29 cellular contexts compared by ENCODE assay signal in the genomic region with DNA sequence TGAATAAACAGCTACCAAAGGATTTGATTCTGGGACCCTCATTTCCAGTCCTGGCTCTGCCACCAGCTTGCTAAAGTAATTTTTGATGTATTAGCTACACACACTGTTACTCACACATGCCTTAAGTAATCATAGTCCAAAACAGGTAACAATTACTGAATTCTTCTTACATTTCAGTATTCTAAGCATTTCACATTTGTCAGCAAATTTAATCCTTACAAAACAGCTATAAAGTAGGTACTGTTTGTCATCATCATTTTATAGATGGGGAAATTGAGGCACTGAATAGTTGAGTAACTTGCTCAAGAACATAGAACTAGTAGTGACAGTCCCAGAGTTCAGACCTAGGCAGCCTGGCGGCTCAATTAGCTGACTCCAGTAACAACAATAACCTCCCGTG.
"Had no signal": no experiment of that assay in that cellular context is flagged by ENCODE, and none has a peak within 500 bp of the region (broad histone marks: within the 10 kb centered on the region; RNA-seq: fewer than 3 reads in every experiment).

No MANE protein-coding gene starts in this region.

- H3K36me3 ChIP-seq: stomach, suprapubic skin, thoracic aorta, thyroid gland, tibial artery, tibial nerve, transverse colon, upper lobe of left lung, upper lobe of right lung, uterus, vagina had no signal

- FAIRE-seq: urothelium cell line had no signal

- ATAC-seq: stimulated activated effector memory CD8-positive, alpha-beta T cell treated with anti-CD3 and anti-CD28 coated beads, Interleukin-12 subunit alpha, Interleukin-12 subunit beta, amount 100 ng/mL, for 72 hours; stimulated activated memory B cell treated with anti-CD40 and anti-IgM and Interleukin-4, amounts not matched to agents 10 μg/mL and 1 μg/mL and 100 μg/mL, for 72 hours; stimulated activated naive B cell treated with anti-CD40 and anti-IgM and Interleukin-4, amounts not matched to agents 10 μg/mL and 1 μg/mL and 100 μg/mL, for 72 hours; stimulated activated naive CD8-positive, alpha-beta T cell treated with anti-CD3 and anti-CD28 coated beads, Interleukin-15, Interleukin-2, amounts not matched to agents 100 U/mL and 50 U/mL, for 24 hours had no signal

- H3K27me3 ChIP-seq: stomach, suprapubic skin, testis, thyroid gland, tibial artery, tibial nerve, transverse colon, upper lobe of left lung, upper lobe of right lung, uterus, vagina had no signal

- H3K4me1 Mint-ChIP-seq: stimulated activated effector memory CD8-positive, alpha-beta T cell treated with anti-CD3 and anti-CD28 coated beads, Interleukin-12 subunit alpha, Interleukin-12 subunit beta, amount 100 ng/mL, for 72 hours; stimulated activated naive CD8-positive, alpha-beta T cell treated with anti-CD3 and anti-CD28 coated beads, Interleukin-15, amount 100 ng/mL, for 72 hours had no signal

- H3K9me3 Mint-ChIP-seq: stimulated activated effector memory CD8-positive, alpha-beta T cell treated with anti-CD3 and anti-CD28 coated beads, Interleukin-12 subunit alpha, Interleukin-12 subunit beta, amount 100 ng/mL, for 72 hours; stimulated activated naive CD8-positive, alpha-beta T cell treated with anti-CD3 and anti-CD28 coated beads, Interleukin-15, Interleukin-2, amounts not matched to agents 100 ng/mL and 50 ng/mL, for 24 hours; type B pancreatic cell had no signal

- H3K27ac ChIP-seq: stomach, suprapubic skin, testis, thoracic aorta, thyroid gland, tibial artery, tibial nerve, transverse colon, upper lobe of left lung, upper lobe of right lung, uterus, vagina had no signal

- H3K27me3 Mint-ChIP-seq: stimulated activated memory B cell treated with anti-CD40 and anti-IgM and Interleukin-4, amounts not matched to agents 10 μg/mL and 1 μg/mL and 100 μg/mL, for 72 hours had no signal

- H3K9me3 ChIP-seq: testis, thoracic aorta, thyroid gland, tibial artery, tibial nerve, upper lobe of left lung, upper lobe of right lung, uterus, vagina had no signal

- H3K4me3 ChIP-seq: stomach, suprapubic skin, testis, thoracic aorta, thyroid gland, tibial artery, tibial nerve, transverse colon, upper lobe of left lung, upper lobe of right lung, uterus, vagina had no signal

- DNase-seq: stimulated activated CD4-positive, alpha-beta T cell treated with anti-CD3 and anti-CD28 coated beads, Interleukin-2, amount 100 ng/mL, for 48 hours; stimulated activated CD4-positive, alpha-beta T cell treated with anti-CD3 and anti-CD28 coated beads, Interleukin-4, amount 100 ng/mL, for 1 hour; stimulated activated CD4-positive, alpha-beta T cell treated with anti-CD3 and anti-CD28 coated beads, Interleukin-4, amount 100 ng/mL, for 24 hours; stimulated activated CD4-positive, alpha-beta T cell treated with anti-CD3 and anti-CD28 coated beads, Interleukin-4, amount 100 ng/mL, for 4 hours; stimulated activated CD8-positive, alpha-beta memory T cell treated with anti-CD3 and anti-CD28 coated beads, Interleukin-4, amount 100 ng/mL, for 48 hours; stimulated activated naive B cell treated with anti-CD40 and anti-IgM and Interleukin-4, amounts not matched to agents 10 μg/mL and 1 μg/mL and 100 μg/mL, for 72 hours; stimulated activated naive CD4-positive, alpha-beta T cell; stimulated activated naive CD4-positive, alpha-beta T cell treated with Interleukin-2 at 50 U/mL for 16 hours; stimulated activated naive CD8-positive, alpha-beta T cell treated with anti-CD3 and anti-CD28 coated beads, Interleukin-15, amount 100 ng/mL, for 72 hours; stimulated activated naive CD8-positive, alpha-beta T cell treated with anti-CD3 and anti-CD28 coated beads, Interleukin-15, Interleukin-2, amounts not matched to agents 100 U/mL and 50 U/mL, for 24 hours; stomach; substantia nigra; testis; thyroid gland; tibial artery; transverse colon; trophoblast cell; upper lobe of left lung; upper lobe of right lung; uterus had no signal

- H3K4me3 Mint-ChIP-seq: stimulated activated effector memory CD8-positive, alpha-beta T cell treated with anti-CD3 and anti-CD28 coated beads, Interleukin-12 subunit alpha, Interleukin-12 subunit beta, amount 100 ng/mL, for 72 hours; stimulated activated memory B cell treated with anti-CD40 and anti-IgM and Interleukin-4, amounts not matched to agents 10 μg/mL and 1 μg/mL and 100 μg/mL, for 72 hours; stimulated activated naive B cell treated with anti-CD40 and anti-IgM and Interleukin-4, amounts not matched to agents 10 μg/mL and 1 μg/mL and 100 μg/mL, for 72 hours; stimulated activated naive CD8-positive, alpha-beta T cell treated with anti-CD3 and anti-CD28 coated beads, Interleukin-15, amount 100 ng/mL, for 72 hours; stimulated activated naive CD8-positive, alpha-beta T cell treated with anti-CD3 and anti-CD28 coated beads, Interleukin-15, Interleukin-2, amounts not matched to agents 100 ng/mL and 50 ng/mL, for 24 hours; type B pancreatic cell had no signal

- H3K4me1 ChIP-seq: stomach, suprapubic skin, testis, thyroid gland, tibial artery, transverse colon, upper lobe of left lung, upper lobe of right lung, uterus, vagina had no signal

- H3K36me3 Mint-ChIP-seq: stimulated activated effector memory CD8-positive, alpha-beta T cell treated with anti-CD3 and anti-CD28 coated beads, Interleukin-12 subunit alpha, Interleukin-12 subunit beta, amount 100 ng/mL, for 72 hours; stimulated activated memory B cell treated with anti-CD40 and anti-IgM and Interleukin-4, amounts not matched to agents 10 μg/mL and 1 μg/mL and 100 μg/mL, for 72 hours; type B pancreatic cell had no signal

- H3K27ac Mint-ChIP-seq: stimulated activated effector memory CD8-positive, alpha-beta T cell treated with anti-CD3 and anti-CD28 coated beads, Interleukin-12 subunit alpha, Interleukin-12 subunit beta, amount 100 ng/mL, for 72 hours; stimulated activated memory B cell treated with anti-CD40 and anti-IgM and Interleukin-4, amounts not matched to agents 10 μg/mL and 1 μg/mL and 100 μg/mL, for 72 hours; stimulated activated naive B cell treated with anti-CD40 and anti-IgM and Interleukin-4, amounts not matched to agents 10 μg/mL and 1 μg/mL and 100 μg/mL, for 72 hours; stimulated activated naive CD8-positive, alpha-beta T cell treated with anti-CD3 and anti-CD28 coated beads, Interleukin-15, amount 100 ng/mL, for 72 hours; stimulated activated naive CD8-positive, alpha-beta T cell treated with anti-CD3 and anti-CD28 coated beads, Interleukin-15, Interleukin-2, amounts not matched to agents 100 ng/mL and 50 ng/mL, for 24 hours; type B pancreatic cell had no signal
